ENCODE assay signal across 10 cellular contexts in the genomic region with DNA sequence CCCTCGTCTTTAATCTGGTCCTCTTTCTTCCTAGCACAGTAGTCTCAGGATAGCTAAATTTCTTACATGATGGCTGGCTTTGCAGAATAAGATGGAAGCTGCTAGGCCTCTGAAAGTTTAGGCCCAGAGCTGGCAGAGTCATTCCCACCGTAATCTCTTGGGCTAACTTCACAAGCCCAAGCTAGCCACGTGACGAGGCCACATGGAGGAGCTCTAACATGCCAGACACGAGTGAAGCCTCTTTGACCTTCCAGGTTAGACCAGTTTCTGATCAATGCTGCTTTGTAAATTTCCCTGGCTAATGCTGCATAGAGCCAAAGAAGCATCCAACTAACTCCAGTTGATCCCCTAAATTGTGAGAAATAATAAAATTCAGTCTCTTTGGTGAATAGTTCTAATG. TPM values are rescaled to one million over a fixed set of nuclear protein-coding genes. Genes with fewer than 3 reads are reported as not detected.
DNase-seq lines count a peak whose midpoint lies in the region; TF ChIP-seq lines count a peak whose summit lies in the region.
"Had no signal": no experiment of that assay in that cellular context is flagged by ENCODE, and none has a peak within 500 bp of the region (broad histone marks: within the 10 kb centered on the region; RNA-seq: fewer than 3 reads in every experiment).

No MANE protein-coding gene starts in this region.

- H3K79me2 ChIP-seq in OCI-LY3 (ENCODE audit: low read length): no peaks in the 10 kb centered on the region
- no peaks in the 10 kb centered on the region for H3K79me2 ChIP-seq in hepatocyte

- H3K4me1 ChIP-seq in OCI-LY3 (ENCODE audit: low read length): no peaks in the 10 kb centered on the region
- no peaks in the 10 kb centered on the region for H3K4me1 ChIP-seq in hepatocyte (ENCODE audit: insufficient read depth)
- H3K4me1 ChIP-seq: SJSA1 had no signal

- TF ChIP-seq CTCF in 22Rv1 (IDR thresholded peaks at IDR 0.05) (peak; percentile 68), GM06990 (IDR thresholded peaks at IDR 0.05; ENCODE audit: insufficient read depth, low read length, poor library complexity, severe bottlenecking) (peak; percentile 20), OCI-LY3 (IDR thresholded peaks at IDR 0.05; ENCODE audit: low read depth, low read length) (peak; percentile 56), hepatocyte (IDR thresholded peaks at IDR 0.05; ENCODE audit: poor library complexity) (peak; percentile 32), foreskin fibroblast (IDR thresholded peaks at IDR 0.05; ENCODE audit: low read depth, low read length) (no peak)

- no peaks in the 10 kb centered on the region for H3K27me3 ChIP-seq in GM06990 (replicated peaks; ENCODE audit: control insufficient read depth, insufficient read depth, low read length)
- H3K27me3 ChIP-seq in OCI-LY3 (ENCODE audit: low read depth, low read length): no peaks in the 10 kb centered on the region
- H3K27me3 ChIP-seq in hepatocyte: no peaks in the 10 kb centered on the region
- H3K27me3 ChIP-seq: SJSA1 had no signal

- H3K27ac ChIP-seq in 22Rv1 (no peak overlapping the region), OCI-LY3 (ENCODE audit: low read length) (no peak overlapping the region), hepatocyte (no peak overlapping the region)
- H3K27ac ChIP-seq: SJSA1 had no signal

- H2AFZ ChIP-seq in OCI-LY3 (ENCODE audit: low read depth, low read length) (0 out of 2 replicates have a peak overlapping the region, but pooled peaks have one; percentile 11), hepatocyte (no peak overlapping the region)

- no peak overlapping the region for H3K9ac ChIP-seq in OCI-LY3 (ENCODE audit: low read length)

- 47% methylated on average over 5 of the region's 5 CpGs for WGBS in hepatocyte (ENCODE audit: low lambda C conversion rate, missing lambda C conversion rate)

- H3K9me3 ChIP-seq in OCI-LY3 (ENCODE audit: insufficient read depth, low read length) (no peaks in the 10 kb centered on the region), hepatocyte (ENCODE audit: low read depth) (no peaks in the 10 kb centered on the region)
- H3K9me3 ChIP-seq: SJSA1 had no signal

- H3K36me3 ChIP-seq in GM06990 (ENCODE audit: control insufficient read depth, insufficient read depth, low read length) (no peaks in the 10 kb centered on the region), OCI-LY3 (replicated peaks; ENCODE audit: low read depth, low read length) (no peaks in the 10 kb centered on the region), hepatocyte (replicated peaks; ENCODE audit: insufficient read depth, low read depth) (no peaks in the 10 kb centered on the region)
- H3K36me3 ChIP-seq: SJSA1 had no signal

- in situ Hi-C loops in KBM-7 (cut with MboI; ENCODE audit: low pct_unique_long_range_greater_than_20kb, low sequenced_read_pairs): no loop called here

- no peaks in the 10 kb centered on the region for H3K9me2 ChIP-seq in hepatocyte (replicated peaks; ENCODE audit: insufficient read depth)

- H3K4me2 ChIP-seq in OCI-LY3 (ENCODE audit: low read length) (no peak overlapping the region), hepatocyte (no peak overlapping the region)

- no peaks in the 10 kb centered on the region for H4K20me1 ChIP-seq in OCI-LY3 (ENCODE audit: insufficient read depth, low read length)
- H4K20me1 ChIP-seq in hepatocyte (ENCODE audit: insufficient read depth, poor library complexity, severe bottlenecking): no peaks in the 10 kb centered on the region

- DNase-seq in GM06990 (ENCODE audit: extremely low read depth, insufficient read length) (no peak), hepatocyte (ENCODE audit: low spot score) (peak; percentile 22), KBM-7 (no peak), COLO668 (lab: John Stamatoyannopoulos, UW; ENCODE audit: unreplicated experiment) (no peak), foreskin fibroblast (no peak)
- DNase-seq in activated CD8-positive, alpha-beta memory T cell treated with anti-CD3 and anti-CD28 coated beads for 24 hours: no peak
- DNase-seq: effector memory CD4-positive, alpha-beta T cell had no signal

- H3K4me3 ChIP-seq in GM06990 (replicated peaks; ENCODE audit: low read depth, low read length): no peak overlapping the region
- H3K4me3 ChIP-seq in OCI-LY3 (ENCODE audit: low read length): no peak overlapping the region
- H3K4me3 ChIP-seq in hepatocyte: no peak overlapping the region
- no peak overlapping the region for H3K4me3 ChIP-seq in foreskin fibroblast (ENCODE audit: low read depth in 1 of 2, low read length in 2 of 2)
- H3K4me3 ChIP-seq: SJSA1 had no signal

RNA-seq across cellular contexts. Expression of gene CENPE, which starts 9.5 kb away (rescaled TPM):
- 4.9 and 6.3 TPM in 2 replicates for total RNA-seq in hepatocyte
- 1.2 and 4.3 TPM in 2 replicates for polyA plus RNA-seq in hepatocyte
